23 cellular contexts compared by ENCODE assay signal in the genomic region with DNA sequence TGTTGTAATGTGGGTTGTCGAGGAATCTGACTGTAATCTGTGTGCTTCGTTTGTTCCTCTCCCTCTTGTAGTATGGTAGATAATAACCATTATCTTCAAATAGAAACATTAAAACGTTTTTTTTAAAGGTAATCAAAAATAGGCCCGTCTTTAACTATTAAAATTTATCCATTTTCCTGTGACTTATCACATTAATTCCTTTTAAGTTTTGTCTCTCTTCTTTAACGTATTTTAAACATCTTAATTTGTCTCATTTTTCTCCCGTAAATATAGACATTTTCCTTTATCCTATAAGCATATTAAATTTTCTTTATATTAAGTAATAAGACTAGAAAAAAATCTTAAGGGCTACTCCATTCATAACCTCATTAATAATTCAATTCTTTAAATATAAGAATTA.
"Had no signal": no experiment of that assay in that cellular context is flagged by ENCODE, and none has a peak within 500 bp of the region (broad histone marks: within the 10 kb centered on the region; RNA-seq: fewer than 3 reads in every experiment).

No MANE protein-coding gene starts in this region.

- H3K27me3 ChIP-seq: colonic mucosa, dorsolateral prefrontal cortex, esophagus squamous epithelium, gastroesophageal sphincter, heart left ventricle, left lung had no signal

- H3K27ac ChIP-seq: colonic mucosa, dorsolateral prefrontal cortex, epithelial cell of prostate, esophagus squamous epithelium, gastroesophageal sphincter, heart left ventricle, left lung, lower lobe of right lung had no signal

- ATAC-seq: esophagus mucosa, gastroesophageal sphincter, heart left ventricle, left cardiac atrium, left lung, left ventricle myocardium superior, lower lobe of right lung, mucosa of descending colon had no signal

- H3K4me1 ChIP-seq: colonic mucosa, esophagus squamous epithelium, gastroesophageal sphincter, heart left ventricle, left lung, lower lobe of right lung had no signal

- H3K4me3 ChIP-seq: colonic mucosa, dorsolateral prefrontal cortex, esophagus squamous epithelium, gastroesophageal sphincter, heart left ventricle, left lung, lower lobe of right lung, mucosa of descending colon had no signal

- H3K9me3 ChIP-seq: colonic mucosa, esophagus squamous epithelium, gastroesophageal sphincter, heart left ventricle, left lung, lower lobe of right lung, mucosa of descending colon had no signal

- DNase-seq: cerebellar nuclear complex; colonic mucosa; dermis blood vessel endothelial cell; dorsolateral prefrontal cortex; effector CD4-positive, alpha-beta T cell; effector memory CD4-positive, alpha-beta T cell; erythroblast; esophagus squamous epithelium; foreskin fibroblast; foreskin melanocyte; heart left ventricle; hippocampal formation; islet precursor cell; left cardiac atrium; left lung; left ventricle myocardium superior; lower lobe of right lung; mesenchymal stem cell; mucosa of descending colon; naive B cell had no signal
